18 cellular contexts compared by ENCODE assay signal in genomic region chr3:42640771-42641370, GRCh38. TPM values are rescaled to one million over a fixed set of nuclear protein-coding genes. Genes with fewer than 3 reads are reported as not detected.
A peak's percentile ranks its signal among the peaks of the same experiment; 100 is the strongest.
DNase-seq lines count a peak whose midpoint lies in the region; ATAC-seq and TF ChIP-seq lines count a peak whose summit lies in the region.
"Had no signal": no experiment of that assay in that cellular context is flagged by ENCODE, and none has a peak within 500 bp of the region (broad histone marks: within the 10 kb centered on the region; RNA-seq: fewer than 3 reads in every experiment).

No MANE protein-coding gene starts in this region.

- H3K4me1 Mint-ChIP-seq in activated naive CD4-positive, alpha-beta T cell treated with anti-CD3 and anti-CD28 coated beads, Interleukin-2, amount 10 ng/mL, durations not matched to agents 7 days and 5 days, result peaks cover 18% of the 10 kb centered on the region
- peaks cover 4% of the 10 kb centered on the region for H3K4me1 Mint-ChIP-seq in activated CD8-positive, alpha-beta T cell treated with anti-CD3 and anti-CD28 coated beads for 36 hours (ENCODE audit: low read depth)
- H3K4me1 Mint-ChIP-seq in endothelial cell (ENCODE audit: unreplicated experiment), result peaks cover 13% of the 10 kb centered on the region
- no peaks in the 10 kb centered on the region for H3K4me1 Mint-ChIP-seq in stimulated activated effector memory CD8-positive, alpha-beta T cell treated with anti-CD3 and anti-CD28 coated beads, Interleukin-12 subunit alpha, Interleukin-12 subunit beta, amount 100 ng/mL, for 72 hours
- H3K4me1 Mint-ChIP-seq: neural progenitor cell had no signal

- TF ChIP-seq CTCF in activated CD8-positive, alpha-beta T cell treated with anti-CD3 and anti-CD28 coated beads for 36 hours (IDR thresholded peaks at IDR 0.05), result no peak
- TF ChIP-seq CTCF in endothelial cell (IDR thresholded peaks at IDR 0.05; ENCODE audit: unreplicated experiment) (no peak), psoas muscle (IDR thresholded peaks at IDR 0.05) (no peak)

- POLR2A ChIA-PET in activated CD8-positive, alpha-beta T cell treated with anti-CD3 and anti-CD28 coated beads for 36 hours (lab: Charles Lee), result interaction anchor here (1.8 kb wide), 1 partner anchor 14 kb away, joined by 3 read pairs; no protein-coding TSS in a partner anchor

- H3K27ac Mint-ChIP-seq in activated naive CD4-positive, alpha-beta T cell treated with anti-CD3 and anti-CD28 coated beads, Interleukin-2, amount 10 ng/mL, durations not matched to agents 7 days and 5 days, result peak overlapping the region; percentile 77
- H3K27ac Mint-ChIP-seq in activated CD8-positive, alpha-beta T cell treated with anti-CD3 and anti-CD28 coated beads for 36 hours, result peak overlapping the region; percentile 27
- H3K27ac Mint-ChIP-seq in endothelial cell (ENCODE audit: unreplicated experiment), result peak overlapping the region; percentile 92
- H3K27ac Mint-ChIP-seq in stimulated activated effector memory CD8-positive, alpha-beta T cell treated with anti-CD3 and anti-CD28 coated beads, Interleukin-12 subunit alpha, Interleukin-12 subunit beta, amount 100 ng/mL, for 72 hours, result peak overlapping the region; percentile 72
- H3K27ac Mint-ChIP-seq: neural progenitor cell had no signal

- 78 to 89% (median 86%) methylated on average over 6 of the region's 6 CpGs for WGBS in psoas muscle, 3 donors

- CTCF ChIA-PET in activated naive CD4-positive, alpha-beta T cell treated with anti-CD3 and anti-CD28 coated beads, Interleukin-2, amount 10 ng/mL, durations not matched to agents 7 days and 5 days (lab: Charles Lee), result interaction anchor here (1.1 to 1.4 kb wide), 2 partner anchors 13 to 59 kb away, joined by 3 to 4 read pairs; partner anchors contain the start of genes SEC22C and ZBTB47
- CTCF ChIA-PET in activated CD8-positive, alpha-beta T cell treated with anti-CD3 and anti-CD28 coated beads for 36 hours (lab: Charles Lee), result no interaction called here

- peaks cover 38% of the 10 kb centered on the region for H3K36me3 Mint-ChIP-seq in activated naive CD4-positive, alpha-beta T cell treated with anti-CD3 and anti-CD28 coated beads, Interleukin-2, amount 10 ng/mL, durations not matched to agents 7 days and 5 days
- peaks cover 35% of the 10 kb centered on the region for H3K36me3 Mint-ChIP-seq in activated CD8-positive, alpha-beta T cell treated with anti-CD3 and anti-CD28 coated beads for 36 hours (ENCODE audit: low read depth)
- peaks cover 27% of the 10 kb centered on the region for H3K36me3 Mint-ChIP-seq in endothelial cell (ENCODE audit: low read depth, unreplicated experiment)
- no peaks in the 10 kb centered on the region for H3K36me3 Mint-ChIP-seq in stimulated activated effector memory CD8-positive, alpha-beta T cell treated with anti-CD3 and anti-CD28 coated beads, Interleukin-12 subunit alpha, Interleukin-12 subunit beta, amount 100 ng/mL, for 72 hours

- H3K36me3 ChIP-seq in psoas muscle (ENCODE audit: insufficient read depth in 1 of 2, low read depth in 1 of 2), result peaks cover 29 to 100% of the 10 kb centered on the region in 2 donors

- H3K9me3 Mint-ChIP-seq in activated naive CD4-positive, alpha-beta T cell treated with anti-CD3 and anti-CD28 coated beads, Interleukin-2, amount 10 ng/mL, durations not matched to agents 7 days and 5 days, result no peaks in the 10 kb centered on the region
- H3K9me3 Mint-ChIP-seq in activated CD8-positive, alpha-beta T cell treated with anti-CD3 and anti-CD28 coated beads for 36 hours, result no peaks in the 10 kb centered on the region
- no peaks in the 10 kb centered on the region for H3K9me3 Mint-ChIP-seq in endothelial cell (ENCODE audit: unreplicated experiment)
- no peaks in the 10 kb centered on the region for H3K9me3 Mint-ChIP-seq in stimulated activated effector memory CD8-positive, alpha-beta T cell treated with anti-CD3 and anti-CD28 coated beads, Interleukin-12 subunit alpha, Interleukin-12 subunit beta, amount 100 ng/mL, for 72 hours
- H3K9me3 Mint-ChIP-seq: neural progenitor cell had no signal

- H3K27me3 Mint-ChIP-seq in activated naive CD4-positive, alpha-beta T cell treated with anti-CD3 and anti-CD28 coated beads, Interleukin-2, amount 10 ng/mL, durations not matched to agents 7 days and 5 days, result no peaks in the 10 kb centered on the region
- H3K27me3 Mint-ChIP-seq in activated CD8-positive, alpha-beta T cell treated with anti-CD3 and anti-CD28 coated beads for 36 hours, result no peaks in the 10 kb centered on the region
- peaks cover 3% of the 10 kb centered on the region for H3K27me3 Mint-ChIP-seq in endothelial cell (ENCODE audit: unreplicated experiment)

- H3K9me3 ChIP-seq in psoas muscle, result no peaks in the 10 kb centered on the region
- H3K9me3 ChIP-seq: upper lobe of left lung had no signal

- no peaks in the 10 kb centered on the region for H3K27me3 ChIP-seq in psoas muscle (ENCODE audit: insufficient read depth in 3 of 3, low read length in 2 of 3)
- H3K27me3 ChIP-seq: neural progenitor cell, upper lobe of left lung had no signal

- peak; percentile 19 for DNase-seq in activated naive CD4-positive, alpha-beta T cell treated with anti-CD3 and anti-CD28 coated beads, Interleukin-2, amount 10 ng/mL, durations not matched to agents 7 days and 5 days
- no peak for DNase-seq in activated naive CD4-positive, alpha-beta T cell treated with Interleukin-2 at 50 U/mL for 16 hours
- no peak for DNase-seq in activated CD8-positive, alpha-beta T cell treated with anti-CD3 and anti-CD28 coated beads for 36 hours
- no peak for DNase-seq in endothelial cell (ENCODE audit: low spot score)
- no peak for DNase-seq in stimulated activated effector memory CD8-positive, alpha-beta T cell treated with anti-CD3 and anti-CD28 coated beads, Interleukin-12 subunit alpha, Interleukin-12 subunit beta, amount 100 ng/mL, for 72 hours (ENCODE audit: low spot score in 2 of 2)
- DNase-seq in NCI-H226, result no peak
- DNase-seq in psoas muscle, result no peak
- DNase-seq: hippocampal formation; kidney; mesenchymal stem cell; NCI-H1417; NCI-H526 treated with DMSO at 0.1 percent for 48 hours; stimulated activated CD4-positive, alpha-beta T cell treated with anti-CD3 and anti-CD28 coated beads, Interleukin-15, amount 100 ng/mL, for 24 hours; stimulated activated naive CD4-positive, alpha-beta T cell; upper lobe of left lung had no signal

- no peaks in the 10 kb centered on the region for H3K4me1 ChIP-seq in psoas muscle
- H3K4me1 ChIP-seq: neural progenitor cell had no signal

- ATAC-seq in activated CD8-positive, alpha-beta T cell treated with anti-CD3 and anti-CD28 coated beads for 36 hours, result no peak
- ATAC-seq in stimulated activated effector memory CD8-positive, alpha-beta T cell treated with anti-CD3 and anti-CD28 coated beads, Interleukin-12 subunit alpha, Interleukin-12 subunit beta, amount 100 ng/mL, for 72 hours, result no peak
- ATAC-seq in psoas muscle (no peak), HG03159 (IDR thresholded peaks at IDR 0.05; ENCODE audit: unreplicated experiment) (no peak)

- no peak overlapping the region for H3K4me3 ChIP-seq in psoas muscle
- H3K4me3 ChIP-seq: neural progenitor cell, upper lobe of left lung had no signal

- no peak overlapping the region for H3K4me3 Mint-ChIP-seq in activated naive CD4-positive, alpha-beta T cell treated with anti-CD3 and anti-CD28 coated beads, Interleukin-2, amount 10 ng/mL, durations not matched to agents 7 days and 5 days
- no peak overlapping the region for H3K4me3 Mint-ChIP-seq in activated CD8-positive, alpha-beta T cell treated with anti-CD3 and anti-CD28 coated beads for 36 hours
- peak overlapping the region; percentile 70 for H3K4me3 Mint-ChIP-seq in endothelial cell (ENCODE audit: unreplicated experiment)
- H3K4me3 Mint-ChIP-seq in stimulated activated effector memory CD8-positive, alpha-beta T cell treated with anti-CD3 and anti-CD28 coated beads, Interleukin-12 subunit alpha, Interleukin-12 subunit beta, amount 100 ng/mL, for 72 hours, result no peak overlapping the region
- H3K4me3 Mint-ChIP-seq: neural progenitor cell had no signal

- no peak overlapping the region for H3K27ac ChIP-seq in psoas muscle
- H3K27ac ChIP-seq: neural progenitor cell had no signal

- intact Hi-C loops in activated CD8-positive, alpha-beta T cell treated with anti-CD3 and anti-CD28 coated beads for 36 hours (cut with micrococcal nuclease), result no loop called here
- intact Hi-C loops in psoas muscle (cut with DNase I), result no loop called here

RNA-seq across cellular contexts. Expression of gene ZBTB47, which starts 12.6 kb away (rescaled TPM):
- under 1 TPM; 0.43 to 0.45 TPM for total RNA-seq in activated CD8-positive, alpha-beta T cell treated with anti-CD3 and anti-CD28 coated beads for 36 hours
- total RNA-seq in endothelial cell (ENCODE audit: unreplicated experiment) (20.5 TPM), psoas muscle (100 to 1,000 TPM in 2 of 4 donors, 10 to 100 TPM in 2; 87.2 to 151 (median 110) TPM)
- 10 to 100 TPM; 41.6 to 90.3 (median 72.6) TPM for polyA plus RNA-seq in psoas muscle

RNA-seq across cellular contexts. Expression of gene NKTR, which starts 40.4 kb away (rescaled TPM):
- total RNA-seq in activated CD8-positive, alpha-beta T cell treated with anti-CD3 and anti-CD28 coated beads for 36 hours, result 10 to 100 TPM; 63.4 to 65.9 TPM
- total RNA-seq in endothelial cell (ENCODE audit: unreplicated experiment) (118 TPM), psoas muscle (10 to 100 TPM; 12.9 to 23.0 (median 17.6) TPM)
- 10 to 100 TPM in 2 of 3 donors, 1 to 10 TPM in 1; 9.0 to 14.1 (median 11.1) TPM for polyA plus RNA-seq in psoas muscle

RNA-seq across cellular contexts. Expression of gene KLHL40, which starts 44.5 kb away (rescaled TPM):
- total RNA-seq in activated CD8-positive, alpha-beta T cell treated with anti-CD3 and anti-CD28 coated beads for 36 hours, result not detected
- total RNA-seq in endothelial cell (ENCODE audit: unreplicated experiment) (not detected), psoas muscle (100 to 1,000 TPM; 241 to 923 (median 381) TPM)
- polyA plus RNA-seq in psoas muscle, result 100 to 1,000 TPM; 306 to 822 (median 392) TPM
- total RNA-seq: kidney, upper lobe of left lung had no signal
- polyA plus RNA-seq: AG04450 had no signal

RNA-seq across cellular contexts. Expression of gene SS18L2, which starts 50.2 kb away (rescaled TPM):
- 10 to 100 TPM; 56.9 to 59.6 TPM for total RNA-seq in activated CD8-positive, alpha-beta T cell treated with anti-CD3 and anti-CD28 coated beads for 36 hours
- 75.1 TPM for total RNA-seq in endothelial cell (ENCODE audit: unreplicated experiment)
- total RNA-seq in psoas muscle, result 10 to 100 TPM in 1 of 4 donors, 1 to 10 TPM in 3; 8.2 to 11.2 (median 9.5) TPM
- polyA plus RNA-seq in psoas muscle, result 10 to 100 TPM; 16.8 to 31.6 (median 20.1) TPM

RNA-seq across cellular contexts. Expression of gene SEC22C, which starts 59.1 kb away (rescaled TPM):
- 10 to 100 TPM; 35.0 to 35.7 TPM for total RNA-seq in activated CD8-positive, alpha-beta T cell treated with anti-CD3 and anti-CD28 coated beads for 36 hours
- 49.6 TPM for total RNA-seq in endothelial cell (ENCODE audit: unreplicated experiment)
- total RNA-seq in psoas muscle, result 10 to 100 TPM; 13.0 to 31.0 (median 15.5) TPM
- polyA plus RNA-seq in psoas muscle, result 10 to 100 TPM; 11.2 to 46.8 (median 15.5) TPM

Comparison
In these comparisons a context has a peak if more than half of its experiments do, and no peak if none do; other contexts are left out.
1. H3K27ac Mint-ChIP-seq: peak in every context shown above with its lines; median percentile 92 in endothelial cell; 77 in activated naive CD4-positive, alpha-beta T cell treated with anti-CD3 and anti-CD28 coated beads, Interleukin-2, amount 10 ng/mL, durations not matched to agents 7 days and 5 days; 72 in stimulated activated effector memory CD8-positive, alpha-beta T cell treated with anti-CD3 and anti-CD28 coated beads, Interleukin-12 subunit alpha, Interleukin-12 subunit beta, amount 100 ng/mL, for 72 hours; 27 in activated CD8-positive, alpha-beta T cell treated with anti-CD3 and anti-CD28 coated beads for 36 hours.
2. RNA of gene ZBTB47, which starts 12.6 kb away (total RNA-seq): 87.2 to 151 TPM in psoas muscle and 20.5 TPM in endothelial cell (single experiment); 0.43 to 0.45 TPM in activated CD8-positive, alpha-beta T cell treated with anti-CD3 and anti-CD28 coated beads for 36 hours; every median in the first group is over 10 times any median in the second.
3. RNA of gene KLHL40, which starts 44.5 kb away (total RNA-seq): 241 to 923 TPM in psoas muscle; not detected in activated CD8-positive, alpha-beta T cell treated with anti-CD3 and anti-CD28 coated beads for 36 hours and not detected in endothelial cell (single experiment); every median in the first group is over 100 times any median in the second.